In the genomic region with DNA sequence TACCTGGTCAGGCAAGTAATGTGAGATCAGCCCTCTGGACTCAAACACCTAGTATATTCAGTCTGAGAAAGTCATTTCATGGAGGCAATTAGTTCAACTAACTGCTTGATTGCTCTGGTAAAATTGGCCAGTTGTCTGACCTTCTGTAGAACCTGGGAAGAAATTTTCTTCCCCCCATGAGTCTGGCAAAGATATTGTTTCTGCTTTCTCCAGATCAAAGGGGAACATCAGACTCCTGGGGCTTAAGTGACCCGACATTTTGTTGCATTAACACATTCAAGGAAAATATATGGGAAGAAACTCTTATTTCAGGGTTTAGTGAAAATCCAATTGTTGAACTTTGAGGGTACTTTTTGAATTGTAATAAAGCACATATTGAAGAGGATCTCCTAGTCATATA, we compare ENCODE assay signal across 33 cellular contexts.
A peak's percentile ranks its signal among the peaks of the same experiment; 100 is the strongest.
DNase-seq lines count a peak whose midpoint lies in the region; ATAC-seq and TF ChIP-seq lines count a peak whose summit lies in the region.
"Had no signal": no experiment of that assay in that cellular context is flagged by ENCODE, and none has a peak within 500 bp of the region (broad histone marks: within the 10 kb centered on the region; RNA-seq: fewer than 3 reads in every experiment).

No MANE protein-coding gene starts in this region.

- H3K4me3 ChIP-seq in GM23338 (no peak overlapping the region), ovary (no peak overlapping the region)
- H3K4me3 ChIP-seq: A549; BLaER1; BLaER1 treated with 17β-estradiol and CSF1 and Interleukin-3, amounts not matched to agents 10 nM and 100 nM had no signal

- H3K27ac ChIP-seq in GM23338 (ENCODE audit: low read depth) = no peak overlapping the region
- no peak overlapping the region for H3K27ac ChIP-seq in ovary
- H3K27ac ChIP-seq: 22Rv1; A549; BLaER1; BLaER1 treated with 17β-estradiol and CSF1 and Interleukin-3, amounts not matched to agents 10 nM and 100 nM; C4-2B had no signal

- H3K9me2 ChIP-seq in GM23338 (ENCODE audit: insufficient read depth) = peaks cover 3% of the 10 kb centered on the region

- H3K4me1 ChIP-seq in GM23338 (ENCODE audit: insufficient read depth) (no peaks in the 10 kb centered on the region), ovary (ENCODE audit: insufficient read depth) (no peaks in the 10 kb centered on the region)
- H3K4me1 ChIP-seq: A549; BE2C; BLaER1; BLaER1 treated with 17β-estradiol and CSF1 and Interleukin-3, amounts not matched to agents 10 nM and 100 nM; Caco-2 had no signal

- H3K4me2 ChIP-seq in GM23338 = no peak overlapping the region
- H3K4me2 ChIP-seq: A549; BLaER1; BLaER1 treated with 17β-estradiol and CSF1 and Interleukin-3, amounts not matched to agents 10 nM and 100 nM had no signal

- 0 out of 2 replicates have a peak overlapping the region, but pooled peaks have one; percentile 35 for H2AFZ ChIP-seq in GM23338

- no peaks in the 10 kb centered on the region for H3K9me3 Mint-ChIP-seq in GM23338
- H3K9me3 Mint-ChIP-seq: CD14-positive monocyte; CD4-positive, alpha-beta memory T cell; CD4-positive, alpha-beta T cell; CD8-positive, alpha-beta memory T cell; CD8-positive, alpha-beta T cell had no signal

- intact Hi-C loops in ovary (cut with DNase I) (no loop called here), cardiac septum (cut with DNase I) (no loop called here)

- H3K9me3 ChIP-seq in ovary = no peaks in the 10 kb centered on the region
- H3K9me3 ChIP-seq: A549; BE2C; BLaER1; BLaER1 treated with 17β-estradiol and CSF1 and Interleukin-3, amounts not matched to agents 10 nM and 100 nM; Caco-2 had no signal

- 57 to 88% (median 77%) methylated on average over 1 of the region's 1 CpG for WGBS in ovary, 3 donors

- TF ChIP-seq RAD21 in Ishikawa (IDR thresholded peaks at IDR 0.05; ENCODE audit: low read depth) = no peak

- TF ChIP-seq POLR2A in ovary (IDR thresholded peaks at IDR 0.05) = no peak

- H3K36me3 ChIP-seq in GM23338 (ENCODE audit: insufficient read depth) (no peaks in the 10 kb centered on the region), ovary (no peaks in the 10 kb centered on the region)
- H3K36me3 ChIP-seq: BE2C; BLaER1; BLaER1 treated with 17β-estradiol and CSF1 and Interleukin-3, amounts not matched to agents 10 nM and 100 nM had no signal

- DNase-seq in NCI-H748 (lab: John Stamatoyannopoulos, UW; ENCODE audit: unreplicated experiment) (peak; percentile 2), NCI-H748 treated with DMSO at 0.1 percent for 48 hours (lab: John Stamatoyannopoulos, UW) (no peak), GM23338 (ENCODE audit: low spot score) (no peak), ovary (no peak), cardiac septum (ENCODE audit: low spot score) (no peak)
- DNase-seq: 8988T; ACHN; AML-193; BE2C; C1 segment of cervical spinal cord; Caco-2; Calu3; CD4-positive, alpha-beta memory T cell; CD4-positive, alpha-beta T cell; CD4-positive, CD25-positive, alpha-beta regulatory T cell; CD8-positive, alpha-beta memory T cell; CD8-positive, alpha-beta T cell; COR-L47; DMS 273 treated with DMSO at 0.1 percent for 48 hours; DMS153; DMS53; DMS79; DMS79 treated with DMSO at 0.1 percent for 48 hours; DND-41; EL had no signal

- no peak for ATAC-seq in GM23338
- ATAC-seq: A549; CD8-positive, alpha-beta T cell had no signal

- no peaks in the 10 kb centered on the region for H4K20me1 ChIP-seq in GM23338 (replicated peaks; ENCODE audit: insufficient read depth)
- H4K20me1 ChIP-seq: BLaER1; BLaER1 treated with 17β-estradiol and CSF1 and Interleukin-3, amounts not matched to agents 10 nM and 100 nM had no signal

- H3K27ac Mint-ChIP-seq in GM23338 = no peak overlapping the region
- H3K27ac Mint-ChIP-seq: B cell; CD14-positive monocyte; CD4-positive, alpha-beta memory T cell; CD4-positive, alpha-beta T cell; CD8-positive, alpha-beta memory T cell; CD8-positive, alpha-beta T cell had no signal

- H3K27me3 Mint-ChIP-seq in GM23338 (ENCODE audit: insufficient read depth, low read depth, poor library complexity) = no peaks in the 10 kb centered on the region

- H3F3A ChIP-seq in GM23338 (replicated peaks; ENCODE audit: low read depth) = no peaks in the 10 kb centered on the region

- TF ChIP-seq EP300 in Ishikawa (IDR thresholded peaks at IDR 0.05; ENCODE audit: borderline replicate concordance) = peak; percentile 67
- no peak for TF ChIP-seq EP300 in ovary (IDR thresholded peaks at IDR 0.05)

- TF ChIP-seq CTCF in GM23338 (conservative IDR thresholded peaks at IDR 0.05; ENCODE audit: low read depth in 2 of 2) (no peak), ovary (IDR thresholded peaks at IDR 0.05) (no peak)

- 0 out of 3 replicates have a peak, but pooled peaks cover 2% of the 10 kb centered on the region for H3K4me1 Mint-ChIP-seq in GM23338
- H3K4me1 Mint-ChIP-seq: B cell; CD14-positive monocyte; CD4-positive, alpha-beta memory T cell; CD4-positive, CD25-positive, alpha-beta regulatory T cell; CD8-positive, alpha-beta memory T cell had no signal

- H3K79me2 ChIP-seq in GM23338 (replicated peaks; ENCODE audit: insufficient read depth) = no peaks in the 10 kb centered on the region

- no peaks in the 10 kb centered on the region for H3K36me3 Mint-ChIP-seq in GM23338 (ENCODE audit: low read depth)
- H3K36me3 Mint-ChIP-seq: CD14-positive monocyte; CD4-positive, alpha-beta memory T cell; CD4-positive, CD25-positive, alpha-beta regulatory T cell; CD8-positive, alpha-beta memory T cell; CD8-positive, alpha-beta T cell had no signal

- no peak overlapping the region for H3K4me3 Mint-ChIP-seq in GM23338
- H3K4me3 Mint-ChIP-seq: B cell; CD14-positive monocyte; CD4-positive, alpha-beta memory T cell; CD4-positive, alpha-beta T cell; CD4-positive, CD25-positive, alpha-beta regulatory T cell; CD8-positive, alpha-beta memory T cell; CD8-positive, alpha-beta T cell had no signal

- H3K27me3 ChIP-seq in GM23338 (ENCODE audit: insufficient read depth) (no peaks in the 10 kb centered on the region), ovary (no peaks in the 10 kb centered on the region)
- H3K27me3 ChIP-seq: BE2C; BLaER1; BLaER1 treated with 17β-estradiol and CSF1 and Interleukin-3, amounts not matched to agents 10 nM and 100 nM had no signal

TF ChIP-seq in GM23338, 12 proteins besides CTCF, POLR2A, EP300 and RAD21 (continues in another document):
- no peak for TF ChIP-seq ZNF331 (CRISPR knock-in tag; IDR thresholded peaks at IDR 0.05; ENCODE audit: low read depth)

TF ChIP-seq in Ishikawa, 13 proteins besides CTCF, POLR2A, EP300 and RAD21:
- no peak for TF ChIP-seq YY1 (IDR thresholded peaks at IDR 0.05; ENCODE audit: low read depth)
- TF ChIP-seq TEAD4 (IDR thresholded peaks at IDR 0.05) = peak; percentile 17; the same call in 1 of the 2 replicates
- no peak for TF ChIP-seq TAF1 (IDR thresholded peaks at IDR 0.05; ENCODE audit: low read depth)
- TF ChIP-seq EGR1 (IDR thresholded peaks at IDR 0.05) = no peak
- no peak for TF ChIP-seq CEBPB (IDR thresholded peaks at IDR 0.05)
- TF ChIP-seq FOXM1 (IDR thresholded peaks at IDR 0.05; ENCODE audit: borderline replicate concordance, low read depth) = 0 out of 2 replicates have a peak, but pooled peaks have one; percentile 26
- TF ChIP-seq TCF12 (IDR thresholded peaks at IDR 0.05; ENCODE audit: low read depth) = peak; percentile 50; the same call in 1 of the 2 replicates
- no peak for TF ChIP-seq MAX (IDR thresholded peaks at IDR 0.05)
- peak; percentile 77 for TF ChIP-seq NFIC (IDR thresholded peaks at IDR 0.05)
- TF ChIP-seq, protein P1, sequence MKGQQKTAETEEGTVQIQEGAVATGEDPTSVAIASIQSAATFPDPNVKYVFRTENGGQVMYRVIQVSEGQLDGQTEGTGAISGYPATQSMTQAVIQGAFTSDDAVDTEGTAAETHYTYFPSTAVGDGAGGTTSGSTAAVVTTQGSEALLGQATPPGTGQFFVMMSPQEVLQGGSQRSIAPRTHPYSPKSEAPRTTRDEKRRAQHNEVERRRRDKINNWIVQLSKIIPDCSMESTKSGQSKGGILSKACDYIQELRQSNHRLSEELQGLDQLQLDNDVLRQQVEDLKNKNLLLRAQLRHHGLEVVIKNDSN (IDR thresholded peaks at IDR 0.05) = no peak
- TF ChIP-seq, protein P2, sequence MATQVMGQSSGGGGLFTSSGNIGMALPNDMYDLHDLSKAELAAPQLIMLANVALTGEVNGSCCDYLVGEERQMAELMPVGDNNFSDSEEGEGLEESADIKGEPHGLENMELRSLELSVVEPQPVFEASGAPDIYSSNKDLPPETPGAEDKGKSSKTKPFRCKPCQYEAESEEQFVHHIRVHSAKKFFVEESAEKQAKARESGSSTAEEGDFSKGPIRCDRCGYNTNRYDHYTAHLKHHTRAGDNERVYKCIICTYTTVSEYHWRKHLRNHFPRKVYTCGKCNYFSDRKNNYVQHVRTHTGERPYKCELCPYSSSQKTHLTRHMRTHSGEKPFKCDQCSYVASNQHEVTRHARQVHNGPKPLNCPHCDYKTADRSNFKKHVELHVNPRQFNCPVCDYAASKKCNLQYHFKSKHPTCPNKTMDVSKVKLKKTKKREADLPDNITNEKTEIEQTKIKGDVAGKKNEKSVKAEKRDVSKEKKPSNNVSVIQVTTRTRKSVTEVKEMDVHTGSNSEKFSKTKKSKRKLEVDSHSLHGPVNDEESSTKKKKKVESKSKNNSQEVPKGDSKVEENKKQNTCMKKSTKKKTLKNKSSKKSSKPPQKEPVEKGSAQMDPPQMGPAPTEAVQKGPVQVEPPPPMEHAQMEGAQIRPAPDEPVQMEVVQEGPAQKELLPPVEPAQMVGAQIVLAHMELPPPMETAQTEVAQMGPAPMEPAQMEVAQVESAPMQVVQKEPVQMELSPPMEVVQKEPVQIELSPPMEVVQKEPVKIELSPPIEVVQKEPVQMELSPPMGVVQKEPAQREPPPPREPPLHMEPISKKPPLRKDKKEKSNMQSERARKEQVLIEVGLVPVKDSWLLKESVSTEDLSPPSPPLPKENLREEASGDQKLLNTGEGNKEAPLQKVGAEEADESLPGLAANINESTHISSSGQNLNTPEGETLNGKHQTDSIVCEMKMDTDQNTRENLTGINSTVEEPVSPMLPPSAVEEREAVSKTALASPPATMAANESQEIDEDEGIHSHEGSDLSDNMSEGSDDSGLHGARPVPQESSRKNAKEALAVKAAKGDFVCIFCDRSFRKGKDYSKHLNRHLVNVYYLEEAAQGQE (IDR thresholded peaks at IDR 0.05; ENCODE audit: low read depth) = no peak
- TF ChIP-seq ZBTB7A (IDR thresholded peaks at IDR 0.05; ENCODE audit: low read depth) = no peak
- no peak for TF ChIP-seq CREB1 (IDR thresholded peaks at IDR 0.05; ENCODE audit: low read depth)
